In the genomic region with DNA sequence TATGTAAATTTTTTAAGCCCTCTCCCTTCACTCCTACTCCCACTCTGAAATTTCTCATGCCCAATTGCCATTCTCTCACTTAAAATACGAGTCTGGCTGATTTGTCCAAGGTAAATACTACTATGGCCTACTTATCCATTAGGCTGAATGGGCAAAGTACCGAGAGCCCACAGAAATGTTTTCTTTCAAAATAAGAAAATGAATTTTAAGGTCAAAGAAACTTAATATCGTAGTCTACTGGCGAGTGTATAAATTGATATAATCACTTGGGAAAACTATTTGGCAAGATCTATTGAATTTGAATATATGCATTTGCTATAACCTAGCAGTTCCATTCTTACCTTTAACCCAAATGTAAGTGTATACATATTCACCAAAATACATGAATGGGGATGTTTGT, we compare ENCODE assay signal across 8 cellular contexts. TPM values are rescaled to one million over a fixed set of nuclear protein-coding genes. Genes with fewer than 3 reads are reported as not detected.
DNase-seq lines count a peak whose midpoint lies in the region; ATAC-seq lines count a peak whose summit lies in the region.

No MANE protein-coding gene starts in this region.

- peak overlapping the region; percentile 87 for H3K27ac Mint-ChIP-seq in activated T-cell treated with anti-CD3 and anti-CD28 coated beads, Interleukin-2, amount 50 U/mL, for 24 hours
- H3K27ac Mint-ChIP-seq in activated T-helper 2 cell treated with anti-CD3 and anti-CD28 coated beads, Interferon-gamma antibody, Interleukin-2, Interleukin-4, amounts not matched to agents 10 μg/mL and 5 μg/mL and 100 μg/mL, durations not matched to agents 14 hours and 24 hours and 36 hours: no peak overlapping the region
- H3K27ac Mint-ChIP-seq in immature natural killer cell: peak overlapping the region in 1 of 6 donors; percentile 41
- H3K27ac Mint-ChIP-seq in stimulated activated memory B cell treated with anti-CD40 and anti-IgM and Interleukin-4, amounts not matched to agents 10 μg/mL and 1 μg/mL and 100 μg/mL, for 72 hours: peak overlapping the region; percentile 81

- H3K4me3 Mint-ChIP-seq in activated T-cell treated with anti-CD3 and anti-CD28 coated beads, Interleukin-2, amount 50 U/mL, for 24 hours: peak overlapping the region; percentile 84
- peak overlapping the region; percentile 86 for H3K4me3 Mint-ChIP-seq in activated T-helper 2 cell treated with anti-CD3 and anti-CD28 coated beads, Interferon-gamma antibody, Interleukin-2, Interleukin-4, amounts not matched to agents 10 μg/mL and 5 μg/mL and 100 μg/mL, durations not matched to agents 14 hours and 24 hours and 36 hours (ENCODE audit: low read depth)
- peak overlapping the region; percentile 90 to 97 (median 95) for H3K4me3 Mint-ChIP-seq in immature natural killer cell
- peak overlapping the region; percentile 91 for H3K4me3 Mint-ChIP-seq in stimulated activated memory B cell treated with anti-CD40 and anti-IgM and Interleukin-4, amounts not matched to agents 10 μg/mL and 1 μg/mL and 100 μg/mL, for 72 hours

- peaks cover 69% of the 10 kb centered on the region for H3K9me3 Mint-ChIP-seq in activated T-cell treated with anti-CD3 and anti-CD28 coated beads, Interleukin-2, amount 50 U/mL, for 24 hours
- H3K9me3 Mint-ChIP-seq in activated T-helper 2 cell treated with anti-CD3 and anti-CD28 coated beads, Interferon-gamma antibody, Interleukin-2, Interleukin-4, amounts not matched to agents 10 μg/mL and 5 μg/mL and 100 μg/mL, durations not matched to agents 14 hours and 24 hours and 36 hours: peaks cover 84% of the 10 kb centered on the region
- H3K9me3 Mint-ChIP-seq in immature natural killer cell: peaks cover 47 to 80% (median 59%) of the 10 kb centered on the region in 6 donors
- H3K9me3 Mint-ChIP-seq in stimulated activated memory B cell treated with anti-CD40 and anti-IgM and Interleukin-4, amounts not matched to agents 10 μg/mL and 1 μg/mL and 100 μg/mL, for 72 hours: peaks cover 32% of the 10 kb centered on the region

- no peak for ATAC-seq in stimulated activated memory B cell treated with anti-CD40 and anti-IgM and Interleukin-4, amounts not matched to agents 10 μg/mL and 1 μg/mL and 100 μg/mL, for 72 hours

- intact Hi-C loops in activated T-helper 2 cell treated with anti-CD3 and anti-CD28 coated beads, Interferon-gamma antibody, Interleukin-2, Interleukin-4, amounts not matched to agents 10 μg/mL and 5 μg/mL and 100 μg/mL, durations not matched to agents 14 hours and 24 hours and 36 hours (cut with micrococcal nuclease): loop anchor here (5.0 kb wide), 1 partner anchor 75 kb away; a partner anchor contains a TSS

- no peaks in the 10 kb centered on the region for H3K27me3 Mint-ChIP-seq in activated T-cell treated with anti-CD3 and anti-CD28 coated beads, Interleukin-2, amount 50 U/mL, for 24 hours
- no peaks in the 10 kb centered on the region for H3K27me3 Mint-ChIP-seq in activated T-helper 2 cell treated with anti-CD3 and anti-CD28 coated beads, Interferon-gamma antibody, Interleukin-2, Interleukin-4, amounts not matched to agents 10 μg/mL and 5 μg/mL and 100 μg/mL, durations not matched to agents 14 hours and 24 hours and 36 hours (ENCODE audit: low read depth)
- peaks cover 2 to 8% (median 4%) of the 10 kb centered on the region in 3 donors for H3K27me3 Mint-ChIP-seq in immature natural killer cell (ENCODE audit: low read depth in 3 of 3)
- H3K27me3 Mint-ChIP-seq in stimulated activated memory B cell treated with anti-CD40 and anti-IgM and Interleukin-4, amounts not matched to agents 10 μg/mL and 1 μg/mL and 100 μg/mL, for 72 hours: no peaks in the 10 kb centered on the region

- H3K4me1 Mint-ChIP-seq in activated T-cell treated with anti-CD3 and anti-CD28 coated beads, Interleukin-2, amount 50 U/mL, for 24 hours (ENCODE audit: low read depth): peaks cover 20% of the 10 kb centered on the region
- H3K4me1 Mint-ChIP-seq in activated T-helper 2 cell treated with anti-CD3 and anti-CD28 coated beads, Interferon-gamma antibody, Interleukin-2, Interleukin-4, amounts not matched to agents 10 μg/mL and 5 μg/mL and 100 μg/mL, durations not matched to agents 14 hours and 24 hours and 36 hours (ENCODE audit: low read depth): peaks cover 11% of the 10 kb centered on the region
- H3K4me1 Mint-ChIP-seq in immature natural killer cell: peaks cover 21 to 30% of the 10 kb centered on the region in 2 donors
- H3K4me1 Mint-ChIP-seq in stimulated activated memory B cell treated with anti-CD40 and anti-IgM and Interleukin-4, amounts not matched to agents 10 μg/mL and 1 μg/mL and 100 μg/mL, for 72 hours: peaks cover 14% of the 10 kb centered on the region

- DNase-seq in activated T-cell treated with anti-CD3 and anti-CD28 coated beads, Interleukin-2, amount 50 U/mL, for 24 hours: no peak
- DNase-seq in activated T-cell treated with anti-CD3 and anti-CD28 coated beads, Interleukin-2, amount 50 U/mL, for 1 hour: no peak
- no peak for DNase-seq in activated T-helper 2 cell treated with anti-CD3 and anti-CD28 coated beads, Interferon-gamma antibody, Interleukin-2, Interleukin-4, amounts not matched to agents 10 μg/mL and 5 μg/mL and 100 μg/mL, durations not matched to agents 14 hours and 24 hours and 36 hours (ENCODE audit: low spot score)
- DNase-seq in immature natural killer cell (no peak), DMS 273 treated with DMSO at 0.1 percent for 48 hours (lab: John Stamatoyannopoulos, UW) (no peak), NCI-H1105 treated with DMSO at 0.1 percent for 48 hours (lab: John Stamatoyannopoulos, UW) (no peak), H4 (ENCODE audit: low spot score) (no peak)

- peaks cover 81% of the 10 kb centered on the region for H3K36me3 Mint-ChIP-seq in activated T-cell treated with anti-CD3 and anti-CD28 coated beads, Interleukin-2, amount 50 U/mL, for 24 hours (ENCODE audit: low read depth)
- peaks cover 26% of the 10 kb centered on the region for H3K36me3 Mint-ChIP-seq in activated T-helper 2 cell treated with anti-CD3 and anti-CD28 coated beads, Interferon-gamma antibody, Interleukin-2, Interleukin-4, amounts not matched to agents 10 μg/mL and 5 μg/mL and 100 μg/mL, durations not matched to agents 14 hours and 24 hours and 36 hours (ENCODE audit: low read depth)
- peaks cover 51 to 63% (median 55%) of the 10 kb centered on the region in 3 donors for H3K36me3 Mint-ChIP-seq in immature natural killer cell
- H3K36me3 Mint-ChIP-seq in stimulated activated memory B cell treated with anti-CD40 and anti-IgM and Interleukin-4, amounts not matched to agents 10 μg/mL and 1 μg/mL and 100 μg/mL, for 72 hours: peaks cover 74% of the 10 kb centered on the region

RNA-seq across cellular contexts. Expression of a gene that starts 18.6 kb away (rescaled TPM):
- total RNA-seq in activated T-helper 2 cell treated with anti-CD3 and anti-CD28 coated beads, Interferon-gamma antibody, Interleukin-2, Interleukin-4, amounts not matched to agents 10 μg/mL and 5 μg/mL and 100 μg/mL, durations not matched to agents 14 hours and 24 hours and 36 hours: 0.53 and 1.7 TPM in 2 replicates
- 1 to 10 TPM; 1.6 to 5.5 (median 2.3) TPM for polyA plus RNA-seq in immature natural killer cell
- 0.12 and 0.19 TPM in 2 replicates for total RNA-seq in H4 (2014; rRNA removed; shearing (Covaris generic))

RNA-seq across cellular contexts. Expression of a gene that starts 32.7 kb away (rescaled TPM):
- total RNA-seq in activated T-helper 2 cell treated with anti-CD3 and anti-CD28 coated beads, Interferon-gamma antibody, Interleukin-2, Interleukin-4, amounts not matched to agents 10 μg/mL and 5 μg/mL and 100 μg/mL, durations not matched to agents 14 hours and 24 hours and 36 hours: 11.1 and 12.2 TPM in 2 replicates
- polyA plus RNA-seq in immature natural killer cell: 10 to 100 TPM in 1 of 3 donors, 1 to 10 TPM in 2; 6.5 to 15.9 (median 7.7) TPM
- 7.4 and 10.1 TPM in 2 replicates for total RNA-seq in H4 (2014; rRNA removed; shearing (Covaris generic))

RNA-seq across cellular contexts. Expression of a gene that starts 48.6 kb away (rescaled TPM):
- total RNA-seq in activated T-helper 2 cell treated with anti-CD3 and anti-CD28 coated beads, Interferon-gamma antibody, Interleukin-2, Interleukin-4, amounts not matched to agents 10 μg/mL and 5 μg/mL and 100 μg/mL, durations not matched to agents 14 hours and 24 hours and 36 hours: 0.92 and 1.4 TPM in 2 replicates
- polyA plus RNA-seq in immature natural killer cell: 1 to 10 TPM in 1 of 3 donors, under 1 TPM in 1, not detected in 1; 0.67 to 3.0 TPM
- 1.1 and 1.8 TPM in 2 replicates for total RNA-seq in H4 (2014; rRNA removed; shearing (Covaris generic))
